Comparison of ENCODE assay signal across 1 cellular context in the genomic region with DNA sequence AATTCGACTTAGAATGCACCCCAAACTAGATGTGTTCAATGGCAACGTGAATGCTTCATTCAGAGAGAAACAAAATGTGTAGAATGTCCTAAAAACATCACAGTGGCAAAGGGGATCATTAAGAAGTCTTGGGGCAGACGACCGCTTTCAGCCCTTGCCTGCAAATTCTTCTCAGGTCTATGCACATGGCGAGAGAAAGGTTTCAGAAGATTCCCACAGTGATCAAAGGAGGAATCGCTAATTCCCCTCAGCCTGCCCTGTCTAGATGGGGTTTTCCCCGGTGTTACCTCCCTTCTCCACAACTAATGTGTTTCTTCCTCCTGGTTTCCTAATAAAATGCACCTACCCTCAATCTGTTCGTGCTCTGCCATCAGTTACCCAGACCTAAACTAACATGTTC.
TF ChIP-seq lines count a peak whose summit lies in the region.

No MANE protein-coding gene starts in this region.

TF ChIP-seq in HepG2, 621 proteins besides CTCF, POLR2A, EP300 and RAD21:
- no peak for TF ChIP-seq CCDC6 (CRISPR knock-in tag; IDR thresholded peaks at IDR 0.05)
- no peak for TF ChIP-seq ZNF446 (CRISPR knock-in tag; IDR thresholded peaks at IDR 0.05)
- peak; percentile 69 for TF ChIP-seq RBM22 (optimal IDR thresholded peaks at IDR 0.05; ENCODE audit: low read length)
- TF ChIP-seq, protein P1, sequence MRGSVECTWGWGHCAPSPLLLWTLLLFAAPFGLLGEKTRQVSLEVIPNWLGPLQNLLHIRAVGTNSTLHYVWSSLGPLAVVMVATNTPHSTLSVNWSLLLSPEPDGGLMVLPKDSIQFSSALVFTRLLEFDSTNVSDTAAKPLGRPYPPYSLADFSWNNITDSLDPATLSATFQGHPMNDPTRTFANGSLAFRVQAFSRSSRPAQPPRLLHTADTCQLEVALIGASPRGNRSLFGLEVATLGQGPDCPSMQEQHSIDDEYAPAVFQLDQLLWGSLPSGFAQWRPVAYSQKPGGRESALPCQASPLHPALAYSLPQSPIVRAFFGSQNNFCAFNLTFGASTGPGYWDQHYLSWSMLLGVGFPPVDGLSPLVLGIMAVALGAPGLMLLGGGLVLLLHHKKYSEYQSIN (CRISPR knock-in tag; IDR thresholded peaks at IDR 0.05; ENCODE audit: borderline replicate concordance): no peak
